In genomic region chr15:101445109-101445508, GRCh38 we compare ENCODE assay signal across 16 cellular contexts.
"Had no signal": no experiment of that assay in that cellular context is flagged by ENCODE, and none has a peak within 500 bp of the region (broad histone marks: within the 10 kb centered on the region; RNA-seq: fewer than 3 reads in every experiment).

No MANE protein-coding gene starts in this region.

- H3K9me3 ChIP-seq: esophagus squamous epithelium, prostate gland, tibial artery, upper lobe of left lung, uterus had no signal

- H3K27me3 ChIP-seq: upper lobe of left lung, uterus had no signal

- DNase-seq: cerebellar nuclear complex; dermis blood vessel endothelial cell; esophagus squamous epithelium; naive thymus-derived CD4-positive, alpha-beta T cell; nephron progenitor cell; retina; small intestine; stimulated activated CD4-positive, alpha-beta T cell treated with anti-CD3 and anti-CD28 coated beads, Interleukin-4, amount 100 ng/mL, for 1 hour; stimulated activated CD8-positive, alpha-beta memory T cell treated with anti-CD3 and anti-CD28 coated beads, Interleukin-4, amount 100 ng/mL, for 48 hours; stimulated activated naive CD8-positive, alpha-beta T cell treated with anti-CD3 and anti-CD28 coated beads, Interleukin-15, Interleukin-2, amounts not matched to agents 100 U/mL and 50 U/mL, for 24 hours; tibial artery; upper lobe of left lung; uterus had no signal

- ATAC-seq: stimulated activated effector memory CD8-positive, alpha-beta T cell treated with anti-CD3 and anti-CD28 coated beads, Interleukin-12 subunit alpha, Interleukin-12 subunit beta, amount 100 ng/mL, for 72 hours; stimulated activated naive CD8-positive, alpha-beta T cell treated with anti-CD3 and anti-CD28 coated beads, Interleukin-15, Interleukin-2, amounts not matched to agents 100 U/mL and 50 U/mL, for 24 hours had no signal

- H3K27ac ChIP-seq: parathyroid adenoma, prostate gland, tibial artery, uterus had no signal

- H2AFZ ChIP-seq: parathyroid adenoma had no signal

- H3K4me3 ChIP-seq: prostate gland, tibial artery, upper lobe of left lung, uterus had no signal

- H3K9ac ChIP-seq: parathyroid adenoma had no signal

- H3K79me2 ChIP-seq: parathyroid adenoma had no signal

- H3K36me3 ChIP-seq: esophagus squamous epithelium, prostate gland, tibial artery, upper lobe of left lung, uterus had no signal

- H3K4me1 ChIP-seq: parathyroid adenoma, prostate gland, uterus had no signal
